1 cellular context compared by ENCODE assay signal in genomic region chr11:86623041-86623621, GRCh38.
TF ChIP-seq lines count a peak whose summit lies in the region.

No MANE protein-coding gene starts in this region.

TF ChIP-seq in endothelial cell of umbilical vein, 7 proteins besides CTCF, POLR2A, EP300 and RAD21:
- TF ChIP-seq EZH2 (IDR thresholded peaks at IDR 0.05; ENCODE audit: borderline replicate concordance, low read depth, low read length, severe bottlenecking) (no peak), JUN (IDR thresholded peaks at IDR 0.05; ENCODE audit: borderline replicate concordance, insufficient read depth, insufficient read length, low read depth) (no peak), FOS (IDR thresholded peaks at IDR 0.05; ENCODE audit: borderline replicate concordance, insufficient read depth, low read length) (no peak), MYC (IDR thresholded peaks at IDR 0.05; ENCODE audit: low read depth, low read length) (no peak), POLR2AphosphoS5 (IDR thresholded peaks at IDR 0.05; ENCODE audit: insufficient read depth, low read depth, low read length) (no peak), GATA2 (IDR thresholded peaks at IDR 0.05; ENCODE audit: insufficient read depth, insufficient read length, low read depth, low read length) (no peak), MAX (IDR thresholded peaks at IDR 0.05; ENCODE audit: insufficient read depth, insufficient read length) (no peak)
